Comparison of ENCODE assay signal across 2 cellular contexts in the genomic region with DNA sequence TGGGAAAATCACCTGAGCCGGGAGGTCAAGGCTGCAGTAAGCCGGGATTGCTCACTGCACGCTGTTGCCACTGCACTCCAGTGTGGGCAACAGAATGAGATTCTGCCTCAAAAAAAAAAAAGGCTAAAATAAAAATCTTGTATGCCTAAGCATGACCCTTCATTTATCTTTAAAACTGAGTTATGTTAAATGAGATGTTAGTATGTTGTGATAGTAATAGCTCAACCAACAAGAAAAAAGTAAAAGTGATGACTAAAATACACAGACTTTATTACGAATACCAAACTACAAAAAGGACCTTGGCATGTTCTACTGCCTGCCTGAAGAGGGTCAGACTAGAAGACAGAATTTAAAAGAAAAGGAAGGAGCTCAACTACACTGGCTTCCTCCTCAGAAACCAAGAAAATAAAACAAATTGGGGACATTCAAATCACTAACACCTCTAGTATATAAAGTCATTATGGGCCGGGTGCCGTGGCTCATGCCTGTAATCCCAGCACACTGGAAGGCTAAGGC.
TF ChIP-seq lines count a peak whose summit lies in the region.

No MANE protein-coding gene starts in this region.

TF ChIP-seq in SK-N-SH, 30 proteins besides CTCF, POLR2A, EP300 and RAD21:
- TF ChIP-seq POLR2AphosphoS5 (IDR thresholded peaks at IDR 0.05; ENCODE audit: low read depth, low read length) = no peak
- TF ChIP-seq, protein P1, sequence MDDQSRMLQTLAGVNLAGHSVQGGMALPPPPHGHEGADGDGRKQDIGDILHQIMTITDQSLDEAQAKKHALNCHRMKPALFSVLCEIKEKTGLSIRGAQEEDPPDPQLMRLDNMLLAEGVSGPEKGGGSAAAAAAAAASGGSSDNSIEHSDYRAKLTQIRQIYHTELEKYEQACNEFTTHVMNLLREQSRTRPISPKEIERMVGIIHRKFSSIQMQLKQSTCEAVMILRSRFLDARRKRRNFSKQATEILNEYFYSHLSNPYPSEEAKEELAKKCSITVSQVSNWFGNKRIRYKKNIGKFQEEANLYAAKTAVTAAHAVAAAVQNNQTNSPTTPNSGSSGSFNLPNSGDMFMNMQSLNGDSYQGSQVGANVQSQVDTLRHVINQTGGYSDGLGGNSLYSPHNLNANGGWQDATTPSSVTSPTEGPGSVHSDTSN (IDR thresholded peaks at IDR 0.05) = no peak
- no peak for TF ChIP-seq SMC3 (IDR thresholded peaks at IDR 0.05; ENCODE audit: low read depth, low read length)

TF ChIP-seq in SK-N-SH treated with all-trans-retinoic acid at 6 μM for 48 hours, 23 proteins besides CTCF, POLR2A, EP300 and RAD21:
- TF ChIP-seq BACH2 (CRISPR knock-in tag; IDR thresholded peaks at IDR 0.05; ENCODE audit: borderline replicate concordance) (no peak), ZNF70 (CRISPR knock-in tag; IDR thresholded peaks at IDR 0.05) (no peak), PPARA (CRISPR knock-in tag; IDR thresholded peaks at IDR 0.05; ENCODE audit: borderline replicate concordance) (no peak), ZFP30 (CRISPR knock-in tag; IDR thresholded peaks at IDR 0.05) (no peak), ESRRG (CRISPR knock-in tag; IDR thresholded peaks at IDR 0.05) (no peak), ZNF565 (CRISPR knock-in tag; conservative IDR thresholded peaks at IDR 0.05; ENCODE audit: low read depth) (no peak), OSR1 (CRISPR knock-in tag; IDR thresholded peaks at IDR 0.05) (no peak), ISL1 (CRISPR knock-in tag; IDR thresholded peaks at IDR 0.05) (no peak), SNAI2 (CRISPR knock-in tag; IDR thresholded peaks at IDR 0.05) (no peak), RARB (CRISPR knock-in tag; IDR thresholded peaks at IDR 0.05) (no peak), GLIS3 (CRISPR knock-in tag; IDR thresholded peaks at IDR 0.05) (no peak), ARNTL (CRISPR knock-in tag; IDR thresholded peaks at IDR 0.05; ENCODE audit: borderline replicate concordance, low read depth) (no peak), ZNF8 (CRISPR knock-in tag; IDR thresholded peaks at IDR 0.05) (no peak), TCF4 (CRISPR knock-in tag; IDR thresholded peaks at IDR 0.05; ENCODE audit: borderline replicate concordance) (no peak), TOX (CRISPR knock-in tag; IDR thresholded peaks at IDR 0.05; ENCODE audit: borderline replicate concordance) (no peak), ZC3H10 (CRISPR knock-in tag; IDR thresholded peaks at IDR 0.05) (no peak)
- TF ChIP-seq, protein P2, sequence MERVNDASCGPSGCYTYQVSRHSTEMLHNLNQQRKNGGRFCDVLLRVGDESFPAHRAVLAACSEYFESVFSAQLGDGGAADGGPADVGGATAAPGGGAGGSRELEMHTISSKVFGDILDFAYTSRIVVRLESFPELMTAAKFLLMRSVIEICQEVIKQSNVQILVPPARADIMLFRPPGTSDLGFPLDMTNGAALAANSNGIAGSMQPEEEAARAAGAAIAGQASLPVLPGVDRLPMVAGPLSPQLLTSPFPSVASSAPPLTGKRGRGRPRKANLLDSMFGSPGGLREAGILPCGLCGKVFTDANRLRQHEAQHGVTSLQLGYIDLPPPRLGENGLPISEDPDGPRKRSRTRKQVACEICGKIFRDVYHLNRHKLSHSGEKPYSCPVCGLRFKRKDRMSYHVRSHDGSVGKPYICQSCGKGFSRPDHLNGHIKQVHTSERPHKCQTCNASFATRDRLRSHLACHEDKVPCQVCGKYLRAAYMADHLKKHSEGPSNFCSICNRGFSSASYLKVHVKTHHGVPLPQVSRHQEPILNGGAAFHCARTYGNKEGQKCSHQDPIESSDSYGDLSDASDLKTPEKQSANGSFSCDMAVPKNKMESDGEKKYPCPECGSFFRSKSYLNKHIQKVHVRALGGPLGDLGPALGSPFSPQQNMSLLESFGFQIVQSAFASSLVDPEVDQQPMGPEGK (CRISPR knock-in tag; IDR thresholded peaks at IDR 0.05; ENCODE audit: borderline replicate concordance) = no peak
- TF ChIP-seq, protein P3, sequence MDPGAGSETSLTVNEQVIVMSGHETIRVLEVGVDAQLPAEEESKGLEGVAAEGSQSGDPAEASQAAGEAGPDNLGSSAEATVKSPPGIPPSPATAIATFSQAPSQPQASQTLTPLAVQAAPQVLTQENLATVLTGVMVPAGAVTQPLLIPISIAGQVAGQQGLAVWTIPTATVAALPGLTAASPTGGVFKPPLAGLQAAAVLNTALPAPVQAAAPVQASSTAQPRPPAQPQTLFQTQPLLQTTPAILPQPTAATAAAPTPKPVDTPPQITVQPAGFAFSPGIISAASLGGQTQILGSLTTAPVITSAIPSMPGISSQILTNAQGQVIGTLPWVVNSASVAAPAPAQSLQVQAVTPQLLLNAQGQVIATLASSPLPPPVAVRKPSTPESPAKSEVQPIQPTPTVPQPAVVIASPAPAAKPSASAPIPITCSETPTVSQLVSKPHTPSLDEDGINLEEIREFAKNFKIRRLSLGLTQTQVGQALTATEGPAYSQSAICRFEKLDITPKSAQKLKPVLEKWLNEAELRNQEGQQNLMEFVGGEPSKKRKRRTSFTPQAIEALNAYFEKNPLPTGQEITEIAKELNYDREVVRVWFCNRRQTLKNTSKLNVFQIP (CRISPR knock-in tag; IDR thresholded peaks at IDR 0.05; ENCODE audit: borderline replicate concordance, low read depth) = no peak
- TF ChIP-seq, protein P4, sequence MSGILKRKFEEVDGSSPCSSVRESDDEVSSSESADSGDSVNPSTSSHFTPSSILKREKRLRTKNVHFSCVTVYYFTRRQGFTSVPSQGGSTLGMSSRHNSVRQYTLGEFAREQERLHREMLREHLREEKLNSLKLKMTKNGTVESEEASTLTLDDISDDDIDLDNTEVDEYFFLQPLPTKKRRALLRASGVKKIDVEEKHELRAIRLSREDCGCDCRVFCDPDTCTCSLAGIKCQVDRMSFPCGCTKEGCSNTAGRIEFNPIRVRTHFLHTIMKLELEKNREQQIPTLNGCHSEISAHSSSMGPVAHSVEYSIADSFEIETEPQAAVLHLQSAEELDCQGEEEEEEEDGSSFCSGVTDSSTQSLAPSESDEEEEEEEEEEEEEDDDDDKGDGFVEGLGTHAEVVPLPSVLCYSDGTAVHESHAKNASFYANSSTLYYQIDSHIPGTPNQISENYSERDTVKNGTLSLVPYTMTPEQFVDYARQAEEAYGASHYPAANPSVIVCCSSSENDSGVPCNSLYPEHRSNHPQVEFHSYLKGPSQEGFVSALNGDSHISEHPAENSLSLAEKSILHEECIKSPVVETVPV (CRISPR knock-in tag; IDR thresholded peaks at IDR 0.05) = no peak
- TF ChIP-seq, protein P5, sequence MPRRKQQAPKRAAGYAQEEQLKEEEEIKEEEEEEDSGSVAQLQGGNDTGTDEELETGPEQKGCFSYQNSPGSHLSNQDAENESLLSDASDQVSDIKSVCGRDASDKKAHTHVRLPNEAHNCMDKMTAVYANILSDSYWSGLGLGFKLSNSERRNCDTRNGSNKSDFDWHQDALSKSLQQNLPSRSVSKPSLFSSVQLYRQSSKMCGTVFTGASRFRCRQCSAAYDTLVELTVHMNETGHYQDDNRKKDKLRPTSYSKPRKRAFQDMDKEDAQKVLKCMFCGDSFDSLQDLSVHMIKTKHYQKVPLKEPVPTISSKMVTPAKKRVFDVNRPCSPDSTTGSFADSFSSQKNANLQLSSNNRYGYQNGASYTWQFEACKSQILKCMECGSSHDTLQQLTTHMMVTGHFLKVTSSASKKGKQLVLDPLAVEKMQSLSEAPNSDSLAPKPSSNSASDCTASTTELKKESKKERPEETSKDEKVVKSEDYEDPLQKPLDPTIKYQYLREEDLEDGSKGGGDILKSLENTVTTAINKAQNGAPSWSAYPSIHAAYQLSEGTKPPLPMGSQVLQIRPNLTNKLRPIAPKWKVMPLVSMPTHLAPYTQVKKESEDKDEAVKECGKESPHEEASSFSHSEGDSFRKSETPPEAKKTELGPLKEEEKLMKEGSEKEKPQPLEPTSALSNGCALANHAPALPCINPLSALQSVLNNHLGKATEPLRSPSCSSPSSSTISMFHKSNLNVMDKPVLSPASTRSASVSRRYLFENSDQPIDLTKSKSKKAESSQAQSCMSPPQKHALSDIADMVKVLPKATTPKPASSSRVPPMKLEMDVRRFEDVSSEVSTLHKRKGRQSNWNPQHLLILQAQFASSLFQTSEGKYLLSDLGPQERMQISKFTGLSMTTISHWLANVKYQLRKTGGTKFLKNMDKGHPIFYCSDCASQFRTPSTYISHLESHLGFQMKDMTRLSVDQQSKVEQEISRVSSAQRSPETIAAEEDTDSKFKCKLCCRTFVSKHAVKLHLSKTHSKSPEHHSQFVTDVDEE (CRISPR knock-in tag; IDR thresholded peaks at IDR 0.05) = no peak
